In the genomic region with DNA sequence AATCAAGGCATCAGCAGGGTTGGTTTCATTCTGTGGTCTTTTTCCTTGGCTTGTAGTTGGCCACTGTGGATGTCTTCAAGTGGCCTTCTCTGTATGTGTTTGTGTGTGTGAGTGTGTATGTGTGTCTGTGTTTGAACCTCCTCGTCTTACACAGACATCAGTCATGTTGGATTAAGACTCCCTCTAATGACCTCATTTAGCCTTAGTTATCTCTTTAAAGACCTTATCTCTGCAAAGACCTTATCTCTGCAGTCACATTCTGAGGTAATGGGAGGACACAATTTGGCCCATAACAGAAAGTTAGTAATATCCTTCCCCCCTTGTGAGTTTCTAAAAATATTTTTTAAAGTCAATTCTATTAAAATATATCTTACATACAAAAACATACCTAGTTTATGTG, we compare ENCODE assay signal across 36 cellular contexts.
"Had no signal": no experiment of that assay in that cellular context is flagged by ENCODE, and none has a peak within 500 bp of the region (broad histone marks: within the 10 kb centered on the region; RNA-seq: fewer than 3 reads in every experiment).

No MANE protein-coding gene starts in this region.

- H3K36me3 ChIP-seq: brain microvascular endothelial cell, esophagus squamous epithelium, WERI-Rb-1 had no signal

- H3K27ac ChIP-seq: brain microvascular endothelial cell, epithelial cell of prostate, esophagus squamous epithelium, WERI-Rb-1 had no signal

- FAIRE-seq: astrocyte, bronchial epithelial cell, colon, endometrium, endothelial cell of umbilical vein, frontal cortex had no signal

- H3K4me3 ChIP-seq: esophagus squamous epithelium had no signal

- H3K4me1 ChIP-seq: esophagus squamous epithelium had no signal

- H3K27me3 Mint-ChIP-seq: activated B cell treated with CpG ODN at 0.5 μM for 24 hours; activated naive CD4-positive, alpha-beta T cell treated with anti-CD3 and anti-CD28 coated beads, Interleukin-2, amount 10 ng/mL, durations not matched to agents 7 days and 5 days; effector memory CD8-positive, alpha-beta T cell; T-helper 17 cell had no signal

- H3K27me3 ChIP-seq: brain microvascular endothelial cell, esophagus squamous epithelium had no signal

- DNase-seq: activated B cell treated with CpG ODN at 0.5 μM for 24 hours; activated CD4-positive, alpha-beta memory T cell treated with anti-CD3 and anti-CD28 coated beads for 36 hours; activated CD4-positive, alpha-beta T cell treated with anti-CD3 and anti-CD28 coated beads for 48 hours; activated CD8-positive, alpha-beta memory T cell treated with anti-CD3 and anti-CD28 coated beads, Interleukin-2, amount 10 ng/mL, durations not matched to agents 7 days and 5 days; activated CD8-positive, alpha-beta memory T cell treated with anti-CD3 and anti-CD28 coated beads, Interleukin-2, amount 50 U/mL, for 4 hours; activated CD8-positive, alpha-beta T cell treated with anti-CD3 and anti-CD28 coated beads, Interleukin-2, amount 10 ng/mL, durations not matched to agents 7 days and 5 days; activated gamma-delta T cell; activated naive CD4-positive, alpha-beta T cell; activated naive CD4-positive, alpha-beta T cell treated with anti-CD3 and anti-CD28 coated beads, Interleukin-2, amount 10 ng/mL, durations not matched to agents 7 days and 5 days; activated naive CD8-positive, alpha-beta T cell treated with anti-CD3 and anti-CD28 coated beads, Interleukin-2, amount 10 ng/mL, durations not matched to agents 7 days and 5 days; activated T-cell treated with anti-CD3 and anti-CD28 coated beads, Interleukin-2, amount 50 U/mL, for 1 hour; activated T-cell treated with anti-CD3 and anti-CD28 coated beads, Interleukin-2, amount 50 U/mL, for 48 hours; amniotic stem cell; anterior cingulate cortex; cortex of kidney; dermis blood vessel endothelial cell; effector CD4-positive, alpha-beta T cell; effector memory CD8-positive, alpha-beta T cell; esophagus squamous epithelium; foreskin fibroblast; head of caudate nucleus; T-helper 1 cell; T-helper 17 cell; T1000; WERI-Rb-1 had no signal

- H3K27ac Mint-ChIP-seq: activated B cell treated with CpG ODN at 0.5 μM for 24 hours; activated CD4-positive, alpha-beta memory T cell treated with anti-CD3 and anti-CD28 coated beads for 36 hours; activated CD8-positive, alpha-beta memory T cell treated with anti-CD3 and anti-CD28 coated beads, Interleukin-2, amount 10 ng/mL, durations not matched to agents 7 days and 5 days; activated CD8-positive, alpha-beta T cell treated with anti-CD3 and anti-CD28 coated beads, Interleukin-2, amount 10 ng/mL, durations not matched to agents 7 days and 5 days; activated naive CD4-positive, alpha-beta T cell treated with anti-CD3 and anti-CD28 coated beads, Interleukin-2, amount 10 ng/mL, durations not matched to agents 7 days and 5 days; activated naive CD4-positive, alpha-beta T cell treated with anti-CD3 and anti-CD28 coated beads, Interleukin-2, amount 50 U/mL, for 72 hours; activated naive CD8-positive, alpha-beta T cell treated with anti-CD3 and anti-CD28 coated beads, Interleukin-2, amount 10 ng/mL, durations not matched to agents 7 days and 5 days; effector memory CD8-positive, alpha-beta T cell; T-helper 17 cell; T-helper 2 cell treated with Interferon-gamma antibody and Interleukin-4, amounts not matched to agents 5 μg/mL and 100 μg/mL, for 36 hours had no signal

- H3K36me3 Mint-ChIP-seq: activated CD4-positive, alpha-beta memory T cell treated with anti-CD3 and anti-CD28 coated beads for 36 hours; activated CD8-positive, alpha-beta memory T cell treated with anti-CD3 and anti-CD28 coated beads, Interleukin-2, amount 10 ng/mL, durations not matched to agents 7 days and 5 days; activated naive CD4-positive, alpha-beta T cell treated with anti-CD3 and anti-CD28 coated beads, Interleukin-2, amount 10 ng/mL, durations not matched to agents 7 days and 5 days; activated naive CD4-positive, alpha-beta T cell treated with anti-CD3 and anti-CD28 coated beads, Interleukin-2, amount 50 U/mL, for 72 hours; activated naive CD8-positive, alpha-beta T cell treated with anti-CD3 and anti-CD28 coated beads, Interleukin-2, amount 10 ng/mL, durations not matched to agents 7 days and 5 days had no signal

- H3K4me3 Mint-ChIP-seq: activated B cell treated with CpG ODN at 0.5 μM for 24 hours; activated CD4-positive, alpha-beta memory T cell treated with anti-CD3 and anti-CD28 coated beads for 36 hours; activated CD8-positive, alpha-beta memory T cell treated with anti-CD3 and anti-CD28 coated beads, Interleukin-2, amount 10 ng/mL, durations not matched to agents 7 days and 5 days; activated CD8-positive, alpha-beta T cell treated with anti-CD3 and anti-CD28 coated beads, Interleukin-2, amount 10 ng/mL, durations not matched to agents 7 days and 5 days; activated naive CD4-positive, alpha-beta T cell treated with anti-CD3 and anti-CD28 coated beads, Interleukin-2, amount 10 ng/mL, durations not matched to agents 7 days and 5 days; activated naive CD8-positive, alpha-beta T cell treated with anti-CD3 and anti-CD28 coated beads, Interleukin-2, amount 10 ng/mL, durations not matched to agents 7 days and 5 days; effector memory CD8-positive, alpha-beta T cell; T-helper 17 cell; T-helper 2 cell treated with Interferon-gamma antibody and Interleukin-4, amounts not matched to agents 5 μg/mL and 100 μg/mL, for 36 hours had no signal

- ATAC-seq: activated CD4-positive, CD25-positive, alpha-beta regulatory T cell treated with anti-CD3 and anti-CD28 coated beads, Interleukin-2, amount 50 U/mL, for 24 hours; activated CD8-positive, alpha-beta memory T cell treated with anti-CD3 and anti-CD28 coated beads, Interleukin-2, amount 10 ng/mL, durations not matched to agents 7 days and 5 days; activated CD8-positive, alpha-beta T cell treated with anti-CD3 and anti-CD28 coated beads, Interleukin-2, amount 10 ng/mL, durations not matched to agents 7 days and 5 days; effector memory CD8-positive, alpha-beta T cell; T-helper 17 cell had no signal

- H3K9me3 Mint-ChIP-seq: activated B cell treated with CpG ODN at 0.5 μM for 24 hours; activated CD4-positive, alpha-beta memory T cell treated with anti-CD3 and anti-CD28 coated beads for 36 hours; activated naive CD4-positive, alpha-beta T cell treated with anti-CD3 and anti-CD28 coated beads, Interleukin-2, amount 10 ng/mL, durations not matched to agents 7 days and 5 days; activated naive CD4-positive, alpha-beta T cell treated with anti-CD3 and anti-CD28 coated beads, Interleukin-2, amount 50 U/mL, for 72 hours; effector memory CD8-positive, alpha-beta T cell; T-helper 2 cell treated with Interferon-gamma antibody and Interleukin-4, amounts not matched to agents 5 μg/mL and 100 μg/mL, for 36 hours had no signal

- H3K4me1 Mint-ChIP-seq: activated B cell treated with CpG ODN at 0.5 μM for 24 hours; activated naive CD4-positive, alpha-beta T cell treated with anti-CD3 and anti-CD28 coated beads, Interleukin-2, amount 10 ng/mL, durations not matched to agents 7 days and 5 days; T-helper 17 cell had no signal
